Comparison of ENCODE assay signal across 8 cellular contexts in genomic region chr10:79129361-79129997, GRCh38.
DNase-seq lines count a peak whose midpoint lies in the region; ATAC-seq and TF ChIP-seq lines count a peak whose summit lies in the region.

No MANE protein-coding gene starts in this region.

- peaks cover 23% of the 10 kb centered on the region for H3K36me3 Mint-ChIP-seq in endodermal cell (ENCODE audit: low read depth)

- no peak overlapping the region for H3K9ac ChIP-seq in endodermal cell (ENCODE audit: extremely low read depth, low read length, poor library complexity, severe bottlenecking)

- ATAC-seq in GM21723 (IDR thresholded peaks at IDR 0.05; ENCODE audit: unreplicated experiment) (no peak), GM18861 (IDR thresholded peaks at IDR 0.05; ENCODE audit: unreplicated experiment) (no peak), HG03439 (IDR thresholded peaks at IDR 0.05; ENCODE audit: unreplicated experiment) (no peak)

- no peak overlapping the region for H3K4me3 ChIP-seq in endodermal cell (ENCODE audit: low read length)

- H3K27me3 Mint-ChIP-seq in endodermal cell (ENCODE audit: insufficient read depth), result no peaks in the 10 kb centered on the region

- DNase-seq in NCI-H226 (peak; percentile 43), endodermal cell (peak; percentile 96), myocyte (ENCODE audit: low read depth) (peak; percentile 53)
- no peak for DNase-seq in activated CD4-positive, CD25-positive, alpha-beta regulatory T cell (lab: John Stamatoyannopoulos, UW)

- no peaks in the 10 kb centered on the region for H3K27me3 ChIP-seq in endodermal cell (ENCODE audit: control insufficient read depth, insufficient read depth, low read length, poor library complexity, severe bottlenecking)

- H3K9me3 Mint-ChIP-seq in endodermal cell, result no peaks in the 10 kb centered on the region

- peak overlapping the region; percentile 56 for H3K27ac ChIP-seq in C4-2B
- H3K27ac ChIP-seq in endodermal cell (ENCODE audit: low read depth, low read length), result peak overlapping the region; percentile 78

- H3K27ac Mint-ChIP-seq in endodermal cell, result peak overlapping the region; percentile 96

- H3K36me3 ChIP-seq in endodermal cell (ENCODE audit: control insufficient read depth, insufficient read depth, low read length), result peaks cover 39% of the 10 kb centered on the region

- peak overlapping the region; percentile 32 for H3K4me3 Mint-ChIP-seq in endodermal cell

- no peaks in the 10 kb centered on the region for H3K9me3 ChIP-seq in endodermal cell (ENCODE audit: control insufficient read depth, low read length)

- peaks cover 68% of the 10 kb centered on the region for H3K4me1 Mint-ChIP-seq in endodermal cell

- WGBS in endodermal cell (ENCODE audit: insufficient coverage in 1 of 2, insufficient read length in 1 of 2), 2 experiments, result 10 to 22% methylated on average over 2 to 8 of the region's 8 CpGs

- peaks cover 30% of the 10 kb centered on the region for H3K4me1 ChIP-seq in endodermal cell (ENCODE audit: control insufficient read depth, insufficient read depth, low read length)

- TF ChIP-seq CTCF in C4-2B (conservative IDR thresholded peaks at IDR 0.05), result no peak
- peak; percentile 48 for TF ChIP-seq CTCF in endodermal cell (conservative IDR thresholded peaks at IDR 0.05)

Comparison
In these comparisons a context has a peak if more than half of its experiments do, and no peak if none do; other contexts are left out.
1. DNase-seq: peak in NCI-H226 (single experiment), endodermal cell (single experiment) and myocyte (single experiment); none in activated CD4-positive, CD25-positive, alpha-beta regulatory T cell (0 of 4).